9 cellular contexts compared by ENCODE assay signal in genomic region chr11:48116843-48117242, GRCh38.
DNase-seq lines count a peak whose midpoint lies in the region; ATAC-seq and TF ChIP-seq lines count a peak whose summit lies in the region.
"Had no signal": no experiment of that assay in that cellular context is flagged by ENCODE, and none has a peak within 500 bp of the region (broad histone marks: within the 10 kb centered on the region; RNA-seq: fewer than 3 reads in every experiment).

No MANE protein-coding gene starts in this region.

- peak; percentile 60 for TF ChIP-seq CTCF in choroid plexus epithelial cell (conservative IDR thresholded peaks at IDR 0.05; ENCODE audit: low read depth, low read length)
- TF ChIP-seq CTCF in retinal pigment epithelial cell (conservative IDR thresholded peaks at IDR 0.05; ENCODE audit: low read depth, low read length): peak; percentile 60

- ATAC-seq in HG03135 (IDR thresholded peaks at IDR 0.05; ENCODE audit: unreplicated experiment) (no peak), GM18861 (IDR thresholded peaks at IDR 0.05; ENCODE audit: unreplicated experiment) (no peak), GM21723 (IDR thresholded peaks at IDR 0.05; ENCODE audit: unreplicated experiment) (no peak)

- peak; percentile 31 for DNase-seq in NCI-H82 (lab: John Stamatoyannopoulos, UW)
- DNase-seq in NCI-H82 treated with DMSO at 0.1 percent for 48 hours (lab: John Stamatoyannopoulos, UW; ENCODE audit: unreplicated experiment): no peak
- peak; percentile 18 for DNase-seq in Jurkat, Clone E6-1 (ENCODE audit: low read depth, low spot score)
- peak; percentile 44 for DNase-seq in choroid plexus epithelial cell (ENCODE audit: low read depth)
- no peak for DNase-seq in retinal pigment epithelial cell (ENCODE audit: low read depth)
- DNase-seq: C1 segment of cervical spinal cord had no signal

- no peak overlapping the region for H3K4me3 ChIP-seq in Jurkat, Clone E6-1 (ENCODE audit: low read length)
- H3K4me3 ChIP-seq in choroid plexus epithelial cell (ENCODE audit: low read depth, low read length) (no peak overlapping the region), retinal pigment epithelial cell (ENCODE audit: low read length) (no peak overlapping the region)

Comparison
In these comparisons a context has a peak if more than half of its experiments do, and no peak if none do; other contexts are left out.
1. DNase-seq: peak in NCI-H82 (single experiment), Jurkat, Clone E6-1 (single experiment) and choroid plexus epithelial cell (single experiment); none in NCI-H82 treated with DMSO at 0.1 percent for 48 hours (single experiment) and retinal pigment epithelial cell (single experiment).